Comparison of ENCODE assay signal across 20 cellular contexts in genomic region chr1:41749992-41750745, GRCh38.
DNase-seq lines count a peak whose midpoint lies in the region; ATAC-seq lines count a peak whose summit lies in the region.
"Had no signal": no experiment of that assay in that cellular context is flagged by ENCODE, and none has a peak within 500 bp of the region (broad histone marks: within the 10 kb centered on the region; RNA-seq: fewer than 3 reads in every experiment).

No MANE protein-coding gene starts in this region.

- H2AFZ ChIP-seq in Karpas-422 (ENCODE audit: low read length): peak overlapping the region; percentile 6; the same call in 1 of the 2 replicates

- no peaks in the 10 kb centered on the region for H3K9me3 ChIP-seq in Karpas-422 (ENCODE audit: low read length)
- H3K9me3 ChIP-seq in MG63: no peaks in the 10 kb centered on the region
- H3K9me3 ChIP-seq: gastroesophageal sphincter, lower lobe of right lung, SJSA1, vagina had no signal

- H3K9ac ChIP-seq in Karpas-422 (ENCODE audit: low read length): peak overlapping the region; percentile 74

- H3K9me3 Mint-ChIP-seq in activated naive CD4-positive, alpha-beta T cell treated with anti-CD3 and anti-CD28 coated beads, Interleukin-2, amount 10 ng/mL, durations not matched to agents 7 days and 5 days: peaks cover 2% of the 10 kb centered on the region
- H3K9me3 Mint-ChIP-seq in activated naive CD8-positive, alpha-beta T cell treated with anti-CD3 and anti-CD28 coated beads for 36 hours: no peaks in the 10 kb centered on the region
- no peaks in the 10 kb centered on the region for H3K9me3 Mint-ChIP-seq in stimulated activated naive B cell treated with anti-CD40 and anti-IgM and Interleukin-4, amounts not matched to agents 10 μg/mL and 1 μg/mL and 100 μg/mL, for 72 hours
- H3K9me3 Mint-ChIP-seq: dendritic cell treated with granulocyte-macrophage colony-stimulating factor and Interleukin-4, amounts not matched to agents 40 ng/mL and 50 ng/mL, for 4 days; H9; nephron had no signal

- H3K9me2 ChIP-seq in Karpas-422 (replicated peaks; ENCODE audit: insufficient read depth, low read length): no peaks in the 10 kb centered on the region

- no peak for DNase-seq in activated naive CD4-positive, alpha-beta T cell treated with anti-CD3 and anti-CD28 coated beads, Interleukin-2, amount 10 ng/mL, durations not matched to agents 7 days and 5 days
- DNase-seq in activated naive CD4-positive, alpha-beta T cell treated with Interleukin-2 at 50 U/mL for 16 hours: no peak
- DNase-seq in Karpas-422 (peak; percentile 86), COLO668 (lab: John Stamatoyannopoulos, UW; ENCODE audit: unreplicated experiment) (no peak), MG63 (no peak)
- no peak for DNase-seq in activated naive CD8-positive, alpha-beta T cell treated with anti-CD3 and anti-CD28 coated beads for 36 hours
- no peak for DNase-seq in stimulated activated naive B cell treated with anti-CD40 and anti-IgM and Interleukin-4, amounts not matched to agents 10 μg/mL and 1 μg/mL and 100 μg/mL, for 72 hours
- DNase-seq: H9; lower lobe of right lung; NCI-H1930; NCI-H510A; retina; stimulated activated CD4-positive, alpha-beta T cell treated with anti-CD3 and anti-CD28 coated beads, Interleukin-15, amount 100 ng/mL, for 24 hours had no signal

- H4K20me1 ChIP-seq in Karpas-422 (ENCODE audit: insufficient read depth, low read depth, low read length): no peaks in the 10 kb centered on the region

- ATAC-seq in stimulated activated naive B cell treated with anti-CD40 and anti-IgM and Interleukin-4, amounts not matched to agents 10 μg/mL and 1 μg/mL and 100 μg/mL, for 72 hours (replicated peaks): peak; percentile 20 to 28
- ATAC-seq in HG03432 (IDR thresholded peaks at IDR 0.05; ENCODE audit: unreplicated experiment): no peak
- ATAC-seq: gastroesophageal sphincter had no signal

- H3K27me3 Mint-ChIP-seq in activated naive CD4-positive, alpha-beta T cell treated with anti-CD3 and anti-CD28 coated beads, Interleukin-2, amount 10 ng/mL, durations not matched to agents 7 days and 5 days: no peaks in the 10 kb centered on the region
- H3K27me3 Mint-ChIP-seq in activated naive CD8-positive, alpha-beta T cell treated with anti-CD3 and anti-CD28 coated beads for 36 hours: no peaks in the 10 kb centered on the region
- H3K27me3 Mint-ChIP-seq in stimulated activated naive B cell treated with anti-CD40 and anti-IgM and Interleukin-4, amounts not matched to agents 10 μg/mL and 1 μg/mL and 100 μg/mL, for 72 hours: no peaks in the 10 kb centered on the region

- peaks cover 69% of the 10 kb centered on the region for H3K4me1 ChIP-seq in Karpas-422 (ENCODE audit: low read length)
- H3K4me1 ChIP-seq: gastroesophageal sphincter, vagina had no signal

- H3K27ac Mint-ChIP-seq in activated naive CD4-positive, alpha-beta T cell treated with anti-CD3 and anti-CD28 coated beads, Interleukin-2, amount 10 ng/mL, durations not matched to agents 7 days and 5 days: peak overlapping the region; percentile 91
- peak overlapping the region; percentile 96 for H3K27ac Mint-ChIP-seq in activated naive CD8-positive, alpha-beta T cell treated with anti-CD3 and anti-CD28 coated beads for 36 hours
- peak overlapping the region; percentile 93 for H3K27ac Mint-ChIP-seq in stimulated activated naive B cell treated with anti-CD40 and anti-IgM and Interleukin-4, amounts not matched to agents 10 μg/mL and 1 μg/mL and 100 μg/mL, for 72 hours
- H3K27ac Mint-ChIP-seq: dendritic cell treated with granulocyte-macrophage colony-stimulating factor and Interleukin-4, amounts not matched to agents 40 ng/mL and 50 ng/mL, for 4 days; H9; nephron had no signal

- no peaks in the 10 kb centered on the region for H3K79me2 ChIP-seq in Karpas-422 (ENCODE audit: low read length)

- H3K4me3 ChIP-seq in Karpas-422 (ENCODE audit: low read length): peak overlapping the region; percentile 46
- H3K4me3 ChIP-seq in MG63: no peak overlapping the region
- H3K4me3 ChIP-seq: gastroesophageal sphincter, lower lobe of right lung, SJSA1, vagina had no signal

- H3K27me3 ChIP-seq in Karpas-422 (ENCODE audit: low read length) (no peaks in the 10 kb centered on the region), MG63 (no peaks in the 10 kb centered on the region)
- H3K27me3 ChIP-seq: gastroesophageal sphincter, SJSA1, vagina had no signal

- H3K27ac ChIP-seq in Karpas-422 (ENCODE audit: low read length): peak overlapping the region; percentile 99
- H3K27ac ChIP-seq: epithelial cell of prostate, gastroesophageal sphincter, lower lobe of right lung, SJSA1, vagina had no signal

- H3K36me3 Mint-ChIP-seq in activated naive CD4-positive, alpha-beta T cell treated with anti-CD3 and anti-CD28 coated beads, Interleukin-2, amount 10 ng/mL, durations not matched to agents 7 days and 5 days: peaks cover 2% of the 10 kb centered on the region
- H3K36me3 Mint-ChIP-seq in activated naive CD8-positive, alpha-beta T cell treated with anti-CD3 and anti-CD28 coated beads for 36 hours: peaks cover 2% of the 10 kb centered on the region
- H3K36me3 Mint-ChIP-seq in stimulated activated naive B cell treated with anti-CD40 and anti-IgM and Interleukin-4, amounts not matched to agents 10 μg/mL and 1 μg/mL and 100 μg/mL, for 72 hours: peaks cover 0 to 3% of the 10 kb centered on the region in 2 donors

- peak overlapping the region; percentile 67 for H3K4me2 ChIP-seq in Karpas-422 (ENCODE audit: low read depth, low read length, poor library complexity, severe bottlenecking)

- CTCF ChIA-PET in activated naive CD4-positive, alpha-beta T cell treated with anti-CD3 and anti-CD28 coated beads, Interleukin-2, amount 10 ng/mL, durations not matched to agents 7 days and 5 days (lab: Charles Lee): interaction anchor here (0.9 to 1.1 kb wide), 3 partner anchors 26 to 177 kb away, joined by 3 to 4 read pairs (median 3); no protein-coding TSS in a partner anchor

- peaks cover 73% of the 10 kb centered on the region for H3K4me1 Mint-ChIP-seq in activated naive CD4-positive, alpha-beta T cell treated with anti-CD3 and anti-CD28 coated beads, Interleukin-2, amount 10 ng/mL, durations not matched to agents 7 days and 5 days
- peaks cover 85% of the 10 kb centered on the region for H3K4me1 Mint-ChIP-seq in activated naive CD8-positive, alpha-beta T cell treated with anti-CD3 and anti-CD28 coated beads for 36 hours
- H3K4me1 Mint-ChIP-seq in stimulated activated naive B cell treated with anti-CD40 and anti-IgM and Interleukin-4, amounts not matched to agents 10 μg/mL and 1 μg/mL and 100 μg/mL, for 72 hours: peaks cover 75 to 97% of the 10 kb centered on the region in 2 donors

- H3K36me3 ChIP-seq in Karpas-422 (ENCODE audit: insufficient read depth, low read length): no peaks in the 10 kb centered on the region
- H3K36me3 ChIP-seq in MG63: no peaks in the 10 kb centered on the region
- H3K36me3 ChIP-seq: gastroesophageal sphincter, lower lobe of right lung, SJSA1, vagina had no signal

- H3K4me3 Mint-ChIP-seq in activated naive CD4-positive, alpha-beta T cell treated with anti-CD3 and anti-CD28 coated beads, Interleukin-2, amount 10 ng/mL, durations not matched to agents 7 days and 5 days: no peak overlapping the region
- H3K4me3 Mint-ChIP-seq in activated naive CD8-positive, alpha-beta T cell treated with anti-CD3 and anti-CD28 coated beads for 36 hours: no peak overlapping the region
- H3K4me3 Mint-ChIP-seq in stimulated activated naive B cell treated with anti-CD40 and anti-IgM and Interleukin-4, amounts not matched to agents 10 μg/mL and 1 μg/mL and 100 μg/mL, for 72 hours: peak overlapping the region; percentile 2 to 46
- H3K4me3 Mint-ChIP-seq: dendritic cell treated with granulocyte-macrophage colony-stimulating factor and Interleukin-4, amounts not matched to agents 40 ng/mL and 50 ng/mL, for 4 days; H9; nephron had no signal

Comparison
In these comparisons a context has a peak if more than half of its experiments do, and no peak if none do; other contexts are left out.
1. H3K4me3 Mint-ChIP-seq: peak in stimulated activated naive B cell treated with anti-CD40 and anti-IgM and Interleukin-4, amounts not matched to agents 10 μg/mL and 1 μg/mL and 100 μg/mL, for 72 hours (2 of 2); none in activated naive CD4-positive, alpha-beta T cell treated with anti-CD3 and anti-CD28 coated beads, Interleukin-2, amount 10 ng/mL, durations not matched to agents 7 days and 5 days (single experiment) and activated naive CD8-positive, alpha-beta T cell treated with anti-CD3 and anti-CD28 coated beads for 36 hours (single experiment).
2. Peak in every context shown above with its lines, with median percentiles within 50 percentile points of each other: H3K27ac Mint-ChIP-seq.